ENCODE assay signal across 8 cellular contexts in genomic region chr4:3074078-3074845, GRCh38. TPM values are rescaled to one million over a fixed set of nuclear protein-coding genes. Genes with fewer than 3 reads are reported as not detected.
DNase-seq lines count a peak whose midpoint lies in the region; ATAC-seq, FAIRE-seq and TF ChIP-seq lines count a peak whose summit lies in the region.

HTT (plus strand) TSS chr4:3074681; CDS start chr4:3074826, 145 bp downstream.
HTT-AS (minus strand) TSS chr4:3074538.

- H3K4me3 Mint-ChIP-seq in immature natural killer cell = peak within 1 kb of the TSS; percentile 85 to 94 (median 87)

- peaks cover 36% of the 10 kb centered on the region for H4K20me1 ChIP-seq in smooth muscle cell (ENCODE audit: low read depth)

- peak within 1 kb of the TSS; percentile 95 for H3K4me2 ChIP-seq in smooth muscle cell

- under 1% methylated on average over 51 of the region's 81 CpGs for WGBS in smooth muscle cell (ENCODE audit: low lambda C conversion rate)

- H3K27ac Mint-ChIP-seq in immature natural killer cell = peak within 1 kb of the TSS; percentile 79 to 93 (median 88)

- H3K9me3 Mint-ChIP-seq in immature natural killer cell = no peaks in the 10 kb centered on the region

- H3K36me3 Mint-ChIP-seq in immature natural killer cell = peaks cover 0 to 4% (median 0%) of the 10 kb centered on the region in 3 donors

- peaks cover 37% of the 10 kb centered on the region for H3K79me2 ChIP-seq in smooth muscle cell (ENCODE audit: low read depth)

- peaks cover 16% of the 10 kb centered on the region for H3K4me1 ChIP-seq in smooth muscle cell (ENCODE audit: low read depth)

- H3K36me3 ChIP-seq in bronchial epithelial cell (ENCODE audit: control insufficient read depth, insufficient read depth, low read length) = no peaks in the 10 kb centered on the region
- H3K36me3 ChIP-seq in smooth muscle cell (ENCODE audit: low read depth) = no peaks in the 10 kb centered on the region

- TF ChIP-seq CTCF in WI38 (IDR thresholded peaks at IDR 0.05; ENCODE audit: low read depth, low read length) = no peak
- TF ChIP-seq CTCF in bronchial epithelial cell (IDR thresholded peaks at IDR 0.05; ENCODE audit: insufficient read depth, low read length, severe bottlenecking) = peak; percentile 13
- TF ChIP-seq CTCF in smooth muscle cell (IDR thresholded peaks at IDR 0.05; ENCODE audit: borderline replicate concordance, insufficient read depth, poor library complexity, severe bottlenecking) = no peak

- H2AFZ ChIP-seq in smooth muscle cell (ENCODE audit: low read depth) = peak within 1 kb of the TSS; percentile 98

- ATAC-seq in GM18907 (IDR thresholded peaks at IDR 0.05; ENCODE audit: unreplicated experiment) = peak; percentile 76
- peak; percentile 62 for ATAC-seq in HG03139 (IDR thresholded peaks at IDR 0.05; ENCODE audit: unreplicated experiment)

- DNase-seq in AG08395 (ENCODE audit: low spot score) (peak; percentile 99), NCI-H2227 (lab: John Stamatoyannopoulos, UW; ENCODE audit: unreplicated experiment) (peak; percentile 95), bronchial epithelial cell (ENCODE audit: low read depth) (peak; percentile 87), immature natural killer cell (peak; percentile 94 to 97 (median 95)), smooth muscle cell (lab: John Stamatoyannopoulos, UW; ENCODE audit: unreplicated experiment) (peak; percentile 99)

- no peaks in the 10 kb centered on the region for H3F3A ChIP-seq in smooth muscle cell (ENCODE audit: low read depth)

- FAIRE-seq in bronchial epithelial cell (lab: Jason Lieb, UNC) = no peak

- H3K4me1 Mint-ChIP-seq in immature natural killer cell = peaks cover 21 to 35% of the 10 kb centered on the region in 2 donors

- no peaks in the 10 kb centered on the region for H3K9me3 ChIP-seq in smooth muscle cell (replicated peaks; ENCODE audit: low read depth)

- H3K9ac ChIP-seq in smooth muscle cell (ENCODE audit: low read depth) = peak within 1 kb of the TSS; percentile 99

- peaks cover 0 to 3% (median 1%) of the 10 kb centered on the region in 3 donors for H3K27me3 Mint-ChIP-seq in immature natural killer cell (ENCODE audit: low read depth in 3 of 3)

- H3K27ac ChIP-seq in smooth muscle cell (ENCODE audit: low read depth) = peak within 1 kb of the TSS; percentile 99

- H3K4me3 ChIP-seq in WI38 (ENCODE audit: low read depth, low read length) = peak within 1 kb of the TSS; percentile 92
- peak within 1 kb of the TSS; percentile 91 for H3K4me3 ChIP-seq in bronchial epithelial cell (ENCODE audit: low read depth, low read length)
- H3K4me3 ChIP-seq in smooth muscle cell = peak within 1 kb of the TSS; percentile 97

- H3K27me3 ChIP-seq in bronchial epithelial cell (ENCODE audit: control insufficient read depth, insufficient read depth, low read length) = no peaks in the 10 kb centered on the region
- H3K27me3 ChIP-seq in smooth muscle cell (ENCODE audit: low read depth) = no peaks in the 10 kb centered on the region

RNA-seq across cellular contexts. Expression of gene HTT, which starts in this region (rescaled TPM):
- total RNA-seq in bronchial epithelial cell (24.0 and 28.4 TPM in 2 replicates), smooth muscle cell (16.4 and 23.6 TPM in 2 replicates)
- polyA plus RNA-seq in immature natural killer cell (10 to 100 TPM in 1 of 3 donors, 1 to 10 TPM in 2; 5.3 to 16.9 (median 6.2) TPM), smooth muscle cell (7.1 and 11.4 TPM in 2 replicates)

RNA-seq across cellular contexts. Expression of gene HTT-AS, which starts in this region (rescaled TPM):
- not detected in 2 replicates for total RNA-seq in bronchial epithelial cell
- polyA plus RNA-seq in immature natural killer cell = not detected
- not detected in 2 replicates for total RNA-seq in smooth muscle cell
- not detected in 2 replicates for polyA plus RNA-seq in smooth muscle cell

Comparison
In these comparisons a context has a peak if more than half of its experiments do, and no peak if none do; other contexts are left out.
1. Peak in every context shown above with its lines: DNase-seq, ATAC-seq, H3K4me3 ChIP-seq and H3K27ac ChIP-seq.